Comparison of ENCODE assay signal across 15 cellular contexts in genomic region chrX:11214346-11215190, GRCh38.
"Had no signal": no experiment of that assay in that cellular context is flagged by ENCODE, and none has a peak within 500 bp of the region (broad histone marks: within the 10 kb centered on the region; RNA-seq: fewer than 3 reads in every experiment).

No MANE protein-coding gene starts in this region.

- H3K4me1 ChIP-seq: foreskin keratinocyte, right atrium auricular region, suprapubic skin, thyroid gland had no signal

- H3K9me3 ChIP-seq: suprapubic skin, thyroid gland had no signal

- ATAC-seq: effector memory CD8-positive, alpha-beta T cell; foreskin keratinocyte; left colon; left ventricle myocardium superior; stimulated activated effector memory CD8-positive, alpha-beta T cell treated with anti-CD3 and anti-CD28 coated beads, Interleukin-12 subunit alpha, Interleukin-12 subunit beta, amount 100 ng/mL, for 72 hours; stimulated activated naive CD8-positive, alpha-beta T cell treated with anti-CD3 and anti-CD28 coated beads, Interleukin-15, Interleukin-2, amounts not matched to agents 100 U/mL and 50 U/mL, for 24 hours had no signal

- DNase-seq: effector memory CD8-positive, alpha-beta T cell; foreskin keratinocyte; left colon; naive B cell; stimulated activated CD4-positive, alpha-beta T cell treated with anti-CD3 and anti-CD28 coated beads, Interleukin-4, amount 100 ng/mL, for 1 hour; stimulated activated CD8-positive, alpha-beta memory T cell treated with anti-CD3 and anti-CD28 coated beads, Interleukin-4, amount 100 ng/mL, for 48 hours; stimulated activated naive CD8-positive, alpha-beta T cell treated with anti-CD3 and anti-CD28 coated beads, Interleukin-15, Interleukin-2, amounts not matched to agents 100 U/mL and 50 U/mL, for 24 hours; thyroid gland had no signal

- H3K4me3 ChIP-seq: hepatocyte, lung, right atrium auricular region, smooth muscle cell, suprapubic skin, thyroid gland had no signal

- H3K27me3 ChIP-seq: foreskin keratinocyte, hepatocyte, right atrium auricular region, suprapubic skin, thyroid gland had no signal

- H3K36me3 ChIP-seq: right atrium auricular region, suprapubic skin, thyroid gland had no signal

- H3K27ac ChIP-seq: foreskin keratinocyte, hepatocyte, right atrium auricular region, suprapubic skin, thyroid gland had no signal
